1 cellular context compared by ENCODE assay signal in genomic region chr3:5194801-5195509, GRCh38.
TF ChIP-seq lines count a peak whose summit lies in the region.

No MANE protein-coding gene starts in this region.

TF ChIP-seq in HEK293, 187 proteins besides CTCF, POLR2A, EP300 and RAD21 (continued from another document):
- TF ChIP-seq, protein P1, sequence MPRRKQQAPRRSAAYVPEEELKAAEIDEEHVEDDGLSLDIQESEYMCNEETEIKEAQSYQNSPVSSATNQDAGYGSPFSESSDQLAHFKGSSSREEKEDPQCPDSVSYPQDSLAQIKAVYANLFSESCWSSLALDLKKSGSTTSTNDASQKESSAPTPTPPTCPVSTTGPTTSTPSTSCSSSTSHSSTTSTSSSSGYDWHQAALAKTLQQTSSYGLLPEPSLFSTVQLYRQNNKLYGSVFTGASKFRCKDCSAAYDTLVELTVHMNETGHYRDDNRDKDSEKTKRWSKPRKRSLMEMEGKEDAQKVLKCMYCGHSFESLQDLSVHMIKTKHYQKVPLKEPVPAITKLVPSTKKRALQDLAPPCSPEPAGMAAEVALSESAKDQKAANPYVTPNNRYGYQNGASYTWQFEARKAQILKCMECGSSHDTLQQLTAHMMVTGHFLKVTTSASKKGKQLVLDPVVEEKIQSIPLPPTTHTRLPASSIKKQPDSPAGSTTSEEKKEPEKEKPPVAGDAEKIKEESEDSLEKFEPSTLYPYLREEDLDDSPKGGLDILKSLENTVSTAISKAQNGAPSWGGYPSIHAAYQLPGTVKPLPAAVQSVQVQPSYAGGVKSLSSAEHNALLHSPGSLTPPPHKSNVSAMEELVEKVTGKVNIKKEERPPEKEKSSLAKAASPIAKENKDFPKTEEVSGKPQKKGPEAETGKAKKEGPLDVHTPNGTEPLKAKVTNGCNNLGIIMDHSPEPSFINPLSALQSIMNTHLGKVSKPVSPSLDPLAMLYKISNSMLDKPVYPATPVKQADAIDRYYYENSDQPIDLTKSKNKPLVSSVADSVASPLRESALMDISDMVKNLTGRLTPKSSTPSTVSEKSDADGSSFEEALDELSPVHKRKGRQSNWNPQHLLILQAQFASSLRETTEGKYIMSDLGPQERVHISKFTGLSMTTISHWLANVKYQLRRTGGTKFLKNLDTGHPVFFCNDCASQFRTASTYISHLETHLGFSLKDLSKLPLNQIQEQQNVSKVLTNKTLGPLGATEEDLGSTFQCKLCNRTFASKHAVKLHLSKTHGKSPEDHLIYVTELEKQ (tag by site-specific recombination; IDR thresholded peaks at IDR 0.05; ENCODE audit: borderline replicate concordance), result peak; percentile 35; the same call in 1 of the 2 replicates
- peak; percentile 49; the same call in 1 of the 2 replicates for TF ChIP-seq TRIM28 (IDR thresholded peaks at IDR 0.05; ENCODE audit: borderline replicate concordance, low read length)
- TF ChIP-seq ZNF488 (tag by site-specific recombination; IDR thresholded peaks at IDR 0.05), result no peak
- no peak for TF ChIP-seq ZNF561 (tag by site-specific recombination; IDR thresholded peaks at IDR 0.05; ENCODE audit: borderline replicate concordance)
- TF ChIP-seq, protein P2, sequence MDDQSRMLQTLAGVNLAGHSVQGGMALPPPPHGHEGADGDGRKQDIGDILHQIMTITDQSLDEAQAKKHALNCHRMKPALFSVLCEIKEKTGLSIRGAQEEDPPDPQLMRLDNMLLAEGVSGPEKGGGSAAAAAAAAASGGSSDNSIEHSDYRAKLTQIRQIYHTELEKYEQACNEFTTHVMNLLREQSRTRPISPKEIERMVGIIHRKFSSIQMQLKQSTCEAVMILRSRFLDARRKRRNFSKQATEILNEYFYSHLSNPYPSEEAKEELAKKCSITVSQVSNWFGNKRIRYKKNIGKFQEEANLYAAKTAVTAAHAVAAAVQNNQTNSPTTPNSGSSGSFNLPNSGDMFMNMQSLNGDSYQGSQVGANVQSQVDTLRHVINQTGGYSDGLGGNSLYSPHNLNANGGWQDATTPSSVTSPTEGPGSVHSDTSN (CRISPR knock-in tag; IDR thresholded peaks at IDR 0.05), result no peak
- TF ChIP-seq ZNF366 (tag by site-specific recombination; conservative IDR thresholded peaks at IDR 0.05), result peak; percentile 68
- no peak for TF ChIP-seq ZNF202 (tag by site-specific recombination; IDR thresholded peaks at IDR 0.05; ENCODE audit: borderline replicate concordance)
- TF ChIP-seq, protein P3, sequence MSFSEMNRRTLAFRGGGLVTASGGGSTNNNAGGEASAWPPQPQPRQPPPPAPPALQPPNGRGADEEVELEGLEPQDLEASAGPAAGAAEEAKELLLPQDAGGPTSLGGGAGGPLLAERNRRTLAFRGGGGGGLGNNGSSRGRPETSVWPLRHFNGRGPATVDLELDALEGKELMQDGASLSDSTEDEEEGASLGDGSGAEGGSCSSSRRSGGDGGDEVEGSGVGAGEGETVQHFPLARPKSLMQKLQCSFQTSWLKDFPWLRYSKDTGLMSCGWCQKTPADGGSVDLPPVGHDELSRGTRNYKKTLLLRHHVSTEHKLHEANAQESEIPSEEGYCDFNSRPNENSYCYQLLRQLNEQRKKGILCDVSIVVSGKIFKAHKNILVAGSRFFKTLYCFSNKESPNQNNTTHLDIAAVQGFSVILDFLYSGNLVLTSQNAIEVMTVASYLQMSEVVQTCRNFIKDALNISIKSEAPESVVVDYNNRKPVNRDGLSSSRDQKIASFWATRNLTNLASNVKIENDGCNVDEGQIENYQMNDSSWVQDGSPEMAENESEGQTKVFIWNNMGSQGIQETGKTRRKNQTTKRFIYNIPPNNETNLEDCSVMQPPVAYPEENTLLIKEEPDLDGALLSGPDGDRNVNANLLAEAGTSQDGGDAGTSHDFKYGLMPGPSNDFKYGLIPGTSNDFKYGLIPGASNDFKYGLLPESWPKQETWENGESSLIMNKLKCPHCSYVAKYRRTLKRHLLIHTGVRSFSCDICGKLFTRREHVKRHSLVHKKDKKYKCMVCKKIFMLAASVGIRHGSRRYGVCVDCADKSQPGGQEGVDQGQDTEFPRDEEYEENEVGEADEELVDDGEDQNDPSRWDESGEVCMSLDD (tag by site-specific recombination; IDR thresholded peaks at IDR 0.05), result no peak
- TF ChIP-seq ZNF335 (tag by site-specific recombination; conservative IDR thresholded peaks at IDR 0.05), result 0 out of 2 replicates have a peak, but pooled peaks have one; percentile 29
- TF ChIP-seq KLF16 (tag by site-specific recombination; IDR thresholded peaks at IDR 0.05), result no peak
- TF ChIP-seq ZNF626 (tag by site-specific recombination; IDR thresholded peaks at IDR 0.05), result no peak
- TF ChIP-seq, protein P4, sequence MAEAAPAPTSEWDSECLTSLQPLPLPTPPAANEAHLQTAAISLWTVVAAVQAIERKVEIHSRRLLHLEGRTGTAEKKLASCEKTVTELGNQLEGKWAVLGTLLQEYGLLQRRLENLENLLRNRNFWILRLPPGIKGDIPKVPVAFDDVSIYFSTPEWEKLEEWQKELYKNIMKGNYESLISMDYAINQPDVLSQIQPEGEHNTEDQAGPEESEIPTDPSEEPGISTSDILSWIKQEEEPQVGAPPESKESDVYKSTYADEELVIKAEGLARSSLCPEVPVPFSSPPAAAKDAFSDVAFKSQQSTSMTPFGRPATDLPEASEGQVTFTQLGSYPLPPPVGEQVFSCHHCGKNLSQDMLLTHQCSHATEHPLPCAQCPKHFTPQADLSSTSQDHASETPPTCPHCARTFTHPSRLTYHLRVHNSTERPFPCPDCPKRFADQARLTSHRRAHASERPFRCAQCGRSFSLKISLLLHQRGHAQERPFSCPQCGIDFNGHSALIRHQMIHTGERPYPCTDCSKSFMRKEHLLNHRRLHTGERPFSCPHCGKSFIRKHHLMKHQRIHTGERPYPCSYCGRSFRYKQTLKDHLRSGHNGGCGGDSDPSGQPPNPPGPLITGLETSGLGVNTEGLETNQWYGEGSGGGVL (tag by site-specific recombination; IDR thresholded peaks at IDR 0.05), result 0 out of 2 replicates have a peak, but pooled peaks have one; percentile 21
- TF ChIP-seq, protein P5, sequence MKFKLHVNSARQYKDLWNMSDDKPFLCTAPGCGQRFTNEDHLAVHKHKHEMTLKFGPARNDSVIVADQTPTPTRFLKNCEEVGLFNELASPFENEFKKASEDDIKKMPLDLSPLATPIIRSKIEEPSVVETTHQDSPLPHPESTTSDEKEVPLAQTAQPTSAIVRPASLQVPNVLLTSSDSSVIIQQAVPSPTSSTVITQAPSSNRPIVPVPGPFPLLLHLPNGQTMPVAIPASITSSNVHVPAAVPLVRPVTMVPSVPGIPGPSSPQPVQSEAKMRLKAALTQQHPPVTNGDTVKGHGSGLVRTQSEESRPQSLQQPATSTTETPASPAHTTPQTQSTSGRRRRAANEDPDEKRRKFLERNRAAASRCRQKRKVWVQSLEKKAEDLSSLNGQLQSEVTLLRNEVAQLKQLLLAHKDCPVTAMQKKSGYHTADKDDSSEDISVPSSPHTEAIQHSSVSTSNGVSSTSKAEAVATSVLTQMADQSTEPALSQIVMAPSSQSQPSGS (tag by site-specific recombination; IDR thresholded peaks at IDR 0.05; ENCODE audit: low read depth), result no peak
- TF ChIP-seq SCRT2 (tag by site-specific recombination; IDR thresholded peaks at IDR 0.05), result peak; percentile 72
- TF ChIP-seq KLF17 (tag by site-specific recombination; IDR thresholded peaks at IDR 0.05), result no peak
- no peak for TF ChIP-seq YY2 (tag by site-specific recombination; IDR thresholded peaks at IDR 0.05)
- TF ChIP-seq ZNF19 (tag by site-specific recombination; IDR thresholded peaks at IDR 0.05; ENCODE audit: low read depth), result no peak
- TF ChIP-seq ZNF394 (tag by site-specific recombination; IDR thresholded peaks at IDR 0.05; ENCODE audit: borderline replicate concordance), result no peak
- TF ChIP-seq ZNF664 (tag by site-specific recombination; IDR thresholded peaks at IDR 0.05), result no peak
- 0 out of 2 replicates have a peak, but pooled peaks have one; percentile 47 for TF ChIP-seq ZNF629 (tag by site-specific recombination; IDR thresholded peaks at IDR 0.05)
- TF ChIP-seq ZXDB (tag by site-specific recombination; IDR thresholded peaks at IDR 0.05), result no peak
- TF ChIP-seq, protein P6, sequence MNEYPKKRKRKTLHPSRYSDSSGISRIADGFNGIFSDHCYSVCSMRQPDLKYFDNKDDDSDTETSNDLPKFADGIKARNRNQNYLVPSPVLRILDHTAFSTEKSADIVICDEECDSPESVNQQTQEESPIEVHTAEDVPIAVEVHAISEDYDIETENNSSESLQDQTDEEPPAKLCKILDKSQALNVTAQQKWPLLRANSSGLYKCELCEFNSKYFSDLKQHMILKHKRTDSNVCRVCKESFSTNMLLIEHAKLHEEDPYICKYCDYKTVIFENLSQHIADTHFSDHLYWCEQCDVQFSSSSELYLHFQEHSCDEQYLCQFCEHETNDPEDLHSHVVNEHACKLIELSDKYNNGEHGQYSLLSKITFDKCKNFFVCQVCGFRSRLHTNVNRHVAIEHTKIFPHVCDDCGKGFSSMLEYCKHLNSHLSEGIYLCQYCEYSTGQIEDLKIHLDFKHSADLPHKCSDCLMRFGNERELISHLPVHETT (tag by site-specific recombination; IDR thresholded peaks at IDR 0.05), result 0 out of 2 replicates have a peak, but pooled peaks have one; percentile 23
- TF ChIP-seq ZNF624 (tag by site-specific recombination; IDR thresholded peaks at IDR 0.05), result no peak
- TF ChIP-seq ZBTB44 (tag by site-specific recombination; IDR thresholded peaks at IDR 0.05), result no peak
